In the genomic region with DNA sequence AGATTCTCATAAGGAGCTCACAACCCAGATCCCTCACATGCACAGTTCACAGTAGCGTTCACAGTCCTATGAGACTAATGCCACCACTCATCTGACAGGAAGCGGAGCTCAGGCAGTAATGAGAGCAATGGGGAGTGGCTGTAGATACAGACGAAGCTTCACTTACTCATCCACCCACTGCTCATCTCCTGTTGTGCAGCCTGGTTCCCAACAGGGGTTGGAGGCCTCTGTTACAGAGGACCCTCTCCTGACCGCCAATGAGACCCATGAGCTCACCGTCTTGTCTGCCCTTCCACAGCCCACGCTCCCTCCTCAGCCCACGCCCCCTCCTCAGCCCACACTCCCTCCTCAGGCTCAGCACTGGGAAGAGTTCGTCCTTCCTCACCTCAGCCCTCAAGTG, we compare ENCODE assay signal across 13 cellular contexts. TPM values are rescaled to one million over a fixed set of nuclear protein-coding genes. Genes with fewer than 3 reads are reported as not detected.
A peak's percentile ranks its signal among the peaks of the same experiment; 100 is the strongest.
DNase-seq lines count a peak whose midpoint lies in the region; ATAC-seq and TF ChIP-seq lines count a peak whose summit lies in the region.
"Had no signal": no experiment of that assay in that cellular context is flagged by ENCODE, and none has a peak within 500 bp of the region (broad histone marks: within the 10 kb centered on the region; RNA-seq: fewer than 3 reads in every experiment).

No MANE protein-coding gene starts in this region.

- peaks cover 40% of the 10 kb centered on the region for H3K4me1 Mint-ChIP-seq in activated CD8-positive, alpha-beta T cell treated with anti-CD3 and anti-CD28 coated beads, Interleukin-2, amount 10 ng/mL, durations not matched to agents 7 days and 5 days (ENCODE audit: low read depth)
- H3K4me1 Mint-ChIP-seq in stimulated activated naive CD8-positive, alpha-beta T cell treated with anti-CD3 and anti-CD28 coated beads, Interleukin-15, amount 100 ng/mL, for 72 hours = peaks cover 48% of the 10 kb centered on the region

- intact Hi-C loops in upper lobe of right lung (cut with DNase I) = no loop called here

- H3K9me3 Mint-ChIP-seq in activated CD8-positive, alpha-beta T cell treated with anti-CD3 and anti-CD28 coated beads, Interleukin-2, amount 10 ng/mL, durations not matched to agents 7 days and 5 days (ENCODE audit: insufficient read depth) = no peaks in the 10 kb centered on the region
- no peaks in the 10 kb centered on the region for H3K9me3 Mint-ChIP-seq in stimulated activated naive CD8-positive, alpha-beta T cell treated with anti-CD3 and anti-CD28 coated beads, Interleukin-15, amount 100 ng/mL, for 72 hours
- H3K9me3 Mint-ChIP-seq: IgD-negative memory B cell had no signal

- H3K27ac ChIP-seq in upper lobe of right lung = no peak overlapping the region

- POLR2A ChIA-PET in activated CD8-positive, alpha-beta T cell treated with anti-CD3 and anti-CD28 coated beads, Interleukin-2, amount 10 ng/mL, durations not matched to agents 7 days and 5 days (lab: Charles Lee) = interaction anchor here (0.6 to 0.7 kb wide), 2 partner anchors 35 to 57 kb away, joined by 3 to 4 read pairs; partner anchors contain the start of gene SLC37A1

- TF ChIP-seq CTCF in upper lobe of right lung (IDR thresholded peaks at IDR 0.05) = no peak

- H3K36me3 Mint-ChIP-seq in activated CD8-positive, alpha-beta T cell treated with anti-CD3 and anti-CD28 coated beads, Interleukin-2, amount 10 ng/mL, durations not matched to agents 7 days and 5 days (ENCODE audit: low read depth) = no peaks in the 10 kb centered on the region
- H3K36me3 Mint-ChIP-seq: IgD-negative memory B cell had no signal

- no peaks in the 10 kb centered on the region for H3K4me1 ChIP-seq in upper lobe of right lung

- peak overlapping the region; percentile 70 for H3K27ac Mint-ChIP-seq in activated CD8-positive, alpha-beta T cell treated with anti-CD3 and anti-CD28 coated beads, Interleukin-2, amount 10 ng/mL, durations not matched to agents 7 days and 5 days
- H3K27ac Mint-ChIP-seq in stimulated activated naive CD8-positive, alpha-beta T cell treated with anti-CD3 and anti-CD28 coated beads, Interleukin-15, amount 100 ng/mL, for 72 hours = no peak overlapping the region
- H3K27ac Mint-ChIP-seq: progenitor cell of endocrine pancreas had no signal

- H3K4me3 ChIP-seq in upper lobe of right lung = no peak overlapping the region

- peak; percentile 49 for ATAC-seq in activated CD8-positive, alpha-beta T cell treated with anti-CD3 and anti-CD28 coated beads, Interleukin-2, amount 10 ng/mL, durations not matched to agents 7 days and 5 days
- peak; percentile 89 for ATAC-seq in stimulated activated naive CD8-positive, alpha-beta T cell treated with anti-CD3 and anti-CD28 coated beads, Interleukin-15, amount 100 ng/mL, for 72 hours
- ATAC-seq in upper lobe of right lung (no peak), HG02981 (IDR thresholded peaks at IDR 0.05; ENCODE audit: unreplicated experiment) (no peak)

- no peaks in the 10 kb centered on the region for H3K9me3 ChIP-seq in upper lobe of right lung

- no peak overlapping the region for H3K4me3 Mint-ChIP-seq in activated CD8-positive, alpha-beta T cell treated with anti-CD3 and anti-CD28 coated beads, Interleukin-2, amount 10 ng/mL, durations not matched to agents 7 days and 5 days
- H3K4me3 Mint-ChIP-seq in stimulated activated naive CD8-positive, alpha-beta T cell treated with anti-CD3 and anti-CD28 coated beads, Interleukin-15, amount 100 ng/mL, for 72 hours = no peak overlapping the region

- peak; percentile 35 for DNase-seq in activated CD8-positive, alpha-beta memory T cell treated with anti-CD3 and anti-CD28 coated beads, Interleukin-2, amount 50 U/mL, for 4 hours
- DNase-seq in activated CD8-positive, alpha-beta memory T cell treated with anti-CD3 and anti-CD28 coated beads for 24 hours = no peak
- peak; percentile 60 for DNase-seq in activated CD8-positive, alpha-beta T cell treated with anti-CD3 and anti-CD28 coated beads, Interleukin-2, amount 10 ng/mL, durations not matched to agents 7 days and 5 days
- DNase-seq in foreskin melanocyte (peak; percentile 32), pons (ENCODE audit: low spot score) (no peak), upper lobe of right lung (no peak)
- peak in 1 of 2 donors; percentile 47 for DNase-seq in stimulated activated naive CD8-positive, alpha-beta T cell treated with anti-CD3 and anti-CD28 coated beads, Interleukin-15, amount 100 ng/mL, for 72 hours
- DNase-seq: ACHN, aorta, NCI-H526 treated with DMSO at 0.1 percent for 48 hours had no signal

- no peaks in the 10 kb centered on the region for H3K27me3 ChIP-seq in upper lobe of right lung

- no peaks in the 10 kb centered on the region for H3K36me3 ChIP-seq in upper lobe of right lung

- no peaks in the 10 kb centered on the region for H3K27me3 Mint-ChIP-seq in activated CD8-positive, alpha-beta T cell treated with anti-CD3 and anti-CD28 coated beads, Interleukin-2, amount 10 ng/mL, durations not matched to agents 7 days and 5 days (ENCODE audit: low read depth)
- H3K27me3 Mint-ChIP-seq in stimulated activated naive CD8-positive, alpha-beta T cell treated with anti-CD3 and anti-CD28 coated beads, Interleukin-15, amount 100 ng/mL, for 72 hours = no peaks in the 10 kb centered on the region
- H3K27me3 Mint-ChIP-seq: progenitor cell of endocrine pancreas had no signal

- CTCF ChIA-PET in activated CD8-positive, alpha-beta T cell treated with anti-CD3 and anti-CD28 coated beads, Interleukin-2, amount 10 ng/mL, durations not matched to agents 7 days and 5 days (lab: Charles Lee) = interaction anchor here (0.8 to 1.4 kb wide), 6 partner anchors 11 to 147 kb away, joined by 3 to 5 read pairs (median 4); no protein-coding TSS in a partner anchor

RNA-seq across cellular contexts. Expression of gene RSPH1, which starts 39.6 kb away (rescaled TPM):
- not detected for total RNA-seq in activated CD8-positive, alpha-beta T cell treated with anti-CD3 and anti-CD28 coated beads, Interleukin-2, amount 10 ng/mL, durations not matched to agents 7 days and 5 days
- 0.84 TPM for total RNA-seq in upper lobe of right lung

RNA-seq across cellular contexts. Expression of gene UBASH3A, which starts 52.8 kb away (rescaled TPM):
- total RNA-seq in activated CD8-positive, alpha-beta T cell treated with anti-CD3 and anti-CD28 coated beads, Interleukin-2, amount 10 ng/mL, durations not matched to agents 7 days and 5 days = 10 to 100 TPM; 68.7 to 74.0 TPM
- 1.5 TPM for total RNA-seq in upper lobe of right lung
- total RNA-seq: progenitor cell of endocrine pancreas had no signal

RNA-seq across cellular contexts. Expression of gene SLC37A1, which starts 57.2 kb away (rescaled TPM):
- total RNA-seq in activated CD8-positive, alpha-beta T cell treated with anti-CD3 and anti-CD28 coated beads, Interleukin-2, amount 10 ng/mL, durations not matched to agents 7 days and 5 days = 10 to 100 TPM; 18.9 to 19.2 TPM
- 21.6 TPM for total RNA-seq in upper lobe of right lung

Comparison
In these comparisons a context has a peak if more than half of its experiments do, and no peak if none do; other contexts are left out.
1. DNase-seq: peak in activated CD8-positive, alpha-beta memory T cell treated with anti-CD3 and anti-CD28 coated beads, Interleukin-2, amount 50 U/mL, for 4 hours (single experiment), activated CD8-positive, alpha-beta T cell treated with anti-CD3 and anti-CD28 coated beads, Interleukin-2, amount 10 ng/mL, durations not matched to agents 7 days and 5 days (single experiment) and foreskin melanocyte (single experiment); none in activated CD8-positive, alpha-beta memory T cell treated with anti-CD3 and anti-CD28 coated beads for 24 hours (single experiment), pons (single experiment) and upper lobe of right lung (single experiment).
2. ATAC-seq: peak in activated CD8-positive, alpha-beta T cell treated with anti-CD3 and anti-CD28 coated beads, Interleukin-2, amount 10 ng/mL, durations not matched to agents 7 days and 5 days (single experiment) and stimulated activated naive CD8-positive, alpha-beta T cell treated with anti-CD3 and anti-CD28 coated beads, Interleukin-15, amount 100 ng/mL, for 72 hours (single experiment); none in upper lobe of right lung (single experiment) and HG02981 (single experiment).
3. RNA of gene UBASH3A, which starts 52.8 kb away (total RNA-seq): 68.7 to 74.0 TPM in activated CD8-positive, alpha-beta T cell treated with anti-CD3 and anti-CD28 coated beads, Interleukin-2, amount 10 ng/mL, durations not matched to agents 7 days and 5 days; 1.5 TPM in upper lobe of right lung (single experiment); every median in the first group is over 10 times any median in the second.